In the genomic region with DNA sequence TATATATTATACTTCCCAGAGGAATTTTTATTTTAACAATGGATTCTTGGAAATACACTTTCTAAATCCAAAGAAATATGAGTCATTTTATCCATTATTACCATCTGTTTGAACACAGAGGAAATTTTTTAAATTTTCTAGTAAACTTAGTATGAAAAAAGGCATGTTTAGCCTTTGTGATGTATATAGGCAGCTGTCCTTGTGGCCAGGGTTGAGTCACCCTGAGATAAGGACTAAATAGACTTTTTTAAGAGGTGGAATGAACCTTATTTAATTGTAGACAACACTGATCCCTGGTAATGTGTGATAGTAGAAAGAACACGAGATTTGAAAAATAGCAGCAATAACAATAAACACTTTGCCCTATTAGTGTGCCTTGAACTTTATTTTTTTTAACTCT, we compare ENCODE assay signal across 19 cellular contexts.
"Had no signal": no experiment of that assay in that cellular context is flagged by ENCODE, and none has a peak within 500 bp of the region (broad histone marks: within the 10 kb centered on the region; RNA-seq: fewer than 3 reads in every experiment).

No MANE protein-coding gene starts in this region.

- H3K4me3 ChIP-seq: body of pancreas, gastroesophageal sphincter, heart right ventricle, lung, neural progenitor cell, stomach, testis, upper lobe of right lung had no signal

- H3K4me2 ChIP-seq: neural progenitor cell had no signal

- H3K27me3 ChIP-seq: body of pancreas, gastroesophageal sphincter, heart right ventricle, neural progenitor cell, stomach, testis, upper lobe of right lung had no signal

- H3K27ac ChIP-seq: body of pancreas, gastroesophageal sphincter, heart right ventricle, neural progenitor cell, stomach, testis, upper lobe of right lung had no signal

- H2AFZ ChIP-seq: neural progenitor cell had no signal

- ATAC-seq: body of pancreas; effector memory CD8-positive, alpha-beta T cell; gastroesophageal sphincter; heart right ventricle; sciatic nerve; upper lobe of right lung had no signal

- H3K9me3 ChIP-seq: body of pancreas, gastroesophageal sphincter, heart right ventricle, stomach, testis, upper lobe of right lung had no signal

- DNase-seq: activated CD4-positive, CD25-positive, alpha-beta regulatory T cell treated with anti-CD3 and anti-CD28 coated beads, Interleukin-2, amount 50 U/mL, for 72 hours; activated naive CD4-positive, alpha-beta T cell treated with Interleukin-2 at 50 U/mL for 16 hours; body of pancreas; cerebellar nuclear complex; effector memory CD8-positive, alpha-beta T cell; heart right ventricle; midbrain; naive B cell; stimulated activated CD4-positive, alpha-beta T cell treated with anti-CD3 and anti-CD28 coated beads, Interleukin-12 subunit alpha, Interleukin-12 subunit beta, amount 100 ng/mL, for 4 hours; stimulated activated CD4-positive, alpha-beta T cell treated with anti-CD3 and anti-CD28 coated beads, Interleukin-2, amount 100 ng/mL, for 24 hours; stomach; T-helper 1 cell; T1000; testis; upper lobe of right lung had no signal

- H3K9ac ChIP-seq: neural progenitor cell had no signal

- H3K36me3 ChIP-seq: gastroesophageal sphincter, heart right ventricle, neural progenitor cell, stomach, upper lobe of right lung had no signal

- H3K4me1 ChIP-seq: body of pancreas, gastroesophageal sphincter, heart right ventricle, stomach, testis, upper lobe of right lung had no signal
